ENCODE assay signal across 8 cellular contexts in the genomic region with DNA sequence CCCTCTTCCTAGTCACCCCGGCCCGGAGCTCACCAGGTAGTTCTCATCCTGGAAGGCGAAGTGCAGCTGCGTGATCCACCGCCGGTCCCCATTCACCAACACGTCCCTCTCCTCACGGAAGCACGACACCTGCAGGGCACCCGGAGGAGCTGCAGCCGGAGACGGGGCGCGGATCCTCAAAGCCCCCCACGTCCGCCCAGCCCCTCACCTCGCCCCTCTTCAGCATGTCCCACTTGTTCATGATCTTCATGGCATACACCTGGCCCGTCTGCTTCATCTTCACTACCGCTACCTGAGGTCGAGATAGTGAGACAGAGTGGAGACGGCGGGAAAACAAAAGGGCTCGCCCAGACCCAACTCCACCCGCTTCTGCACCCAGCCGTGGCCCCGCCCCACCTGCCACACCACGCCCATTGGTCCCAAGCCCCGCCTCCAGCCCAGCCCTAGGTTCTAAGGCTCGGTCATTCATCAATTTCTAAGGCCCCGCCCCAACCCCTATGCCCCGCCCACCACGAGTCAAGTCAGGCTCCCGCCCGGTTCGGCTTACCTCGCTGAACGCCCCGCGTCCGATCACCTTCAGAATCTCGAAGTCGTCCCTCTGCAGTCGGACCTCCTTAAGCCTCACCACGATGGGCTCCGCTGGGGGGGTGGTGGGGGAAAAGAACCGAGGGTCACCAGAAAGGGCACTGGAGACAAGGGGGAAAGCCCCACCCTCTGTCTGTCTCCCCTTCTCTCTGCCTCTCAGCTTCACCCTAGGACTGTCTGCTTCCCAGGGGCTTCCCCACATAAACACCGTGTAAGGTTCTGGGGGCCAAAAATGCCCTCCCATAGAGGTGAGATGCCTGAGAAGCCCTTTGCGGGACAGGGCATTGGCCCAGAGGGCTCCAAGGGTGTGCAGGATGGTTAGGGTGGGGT. TPM values are rescaled to one million over a fixed set of nuclear protein-coding genes. Genes with fewer than 3 reads are reported as not detected.
DNase-seq lines count a peak whose midpoint lies in the region; ATAC-seq, FAIRE-seq and TF ChIP-seq lines count a peak whose summit lies in the region.

No MANE protein-coding gene starts in this region.

- no peak overlapping the region for H3K4me3 ChIP-seq in right lobe of liver

- TF ChIP-seq POLR2A in right lobe of liver (IDR thresholded peaks at IDR 0.05) (no peak), H54 (IDR thresholded peaks at IDR 0.05; ENCODE audit: low read depth, low read length) (no peak)

- peaks cover 0 to 7% (median 0%) of the 10 kb centered on the region in 4 donors for H3K36me3 ChIP-seq in right lobe of liver

- FAIRE-seq in H54 (lab: Jason Lieb, UNC) = no peak

- 8% methylated on average over 25 of the region's 48 CpGs for WGBS in right lobe of liver (ENCODE audit: insufficient coverage, low coverage, low lambda C conversion rate, missing lambda C conversion rate)

- peaks cover 0 to 5% (median 0%) of the 10 kb centered on the region in 4 donors for H3K4me1 ChIP-seq in right lobe of liver

- intact Hi-C loops in right lobe of liver (cut with DNase I) = no loop called here

- H3K27ac ChIP-seq in right lobe of liver = no peak overlapping the region

- DNase-seq in GDM1 (lab: John Stamatoyannopoulos, UW) (peak; percentile 52), NCI-H1694 treated with DMSO at 0.1 percent for 48 hours (lab: John Stamatoyannopoulos, UW) (peak; percentile 83), cerebellar cortex (ENCODE audit: low spot score) (peak; percentile 74), right lobe of liver (peak; percentile 87 to 91 (median 88)), H54 (ENCODE audit: insufficient read length, low spot score) (no peak)
- peak; percentile 66 for DNase-seq in activated CD4-positive, CD25-positive, alpha-beta regulatory T cell treated with anti-CD3 and anti-CD28 coated beads, Interleukin-2, amount 50 U/mL, for 16 hours (ENCODE audit: low read depth, low spot score)
- DNase-seq in stimulated activated CD8-positive, alpha-beta memory T cell treated with anti-CD3 and anti-CD28 coated beads, Interleukin-12 subunit alpha, Interleukin-12 subunit beta, amount 100 ng/mL, for 4 hours (ENCODE audit: low read depth) = peak; percentile 59

- no peaks in the 10 kb centered on the region for H3K9me3 ChIP-seq in right lobe of liver

- peak; percentile 51 to 66 (median 60) for TF ChIP-seq CTCF in right lobe of liver (IDR thresholded peaks at IDR 0.05)

- ATAC-seq in HG02588 (IDR thresholded peaks at IDR 0.05; ENCODE audit: unreplicated experiment) (peak; percentile 70), right lobe of liver (peak; percentile 89 to 93 (median 90))

- H3K27me3 ChIP-seq in right lobe of liver = no peaks in the 10 kb centered on the region

RNA-seq across cellular contexts. Expression of a gene that starts 2.8 kb away (rescaled TPM):
- total RNA-seq in right lobe of liver = 10 to 100 TPM in 1 of 6 experiments, 1 to 10 TPM in 5; 4.3 to 14.9 (median 8.7) TPM

RNA-seq across cellular contexts. Expression of a gene that starts 10.4 kb away (rescaled TPM):
- 10 to 100 TPM in 3 of 6 experiments, 1 to 10 TPM in 3; 7.8 to 11.6 (median 9.5) TPM for total RNA-seq in right lobe of liver

RNA-seq across cellular contexts. Expression of a gene that starts 13.2 kb away (rescaled TPM):
- 10 to 100 TPM in 4 of 6 experiments, 1 to 10 TPM in 2; 8.3 to 14.3 (median 11.9) TPM for total RNA-seq in right lobe of liver

RNA-seq across cellular contexts. Expression of a gene that starts 35.6 kb away (rescaled TPM):
- not detected for total RNA-seq in right lobe of liver

RNA-seq across cellular contexts. Expression of a gene that starts 46.2 kb away (rescaled TPM):
- total RNA-seq in right lobe of liver = under 1 TPM in 1 of 6 experiments, not detected in 5; 0.24 TPM
